In the genomic region with DNA sequence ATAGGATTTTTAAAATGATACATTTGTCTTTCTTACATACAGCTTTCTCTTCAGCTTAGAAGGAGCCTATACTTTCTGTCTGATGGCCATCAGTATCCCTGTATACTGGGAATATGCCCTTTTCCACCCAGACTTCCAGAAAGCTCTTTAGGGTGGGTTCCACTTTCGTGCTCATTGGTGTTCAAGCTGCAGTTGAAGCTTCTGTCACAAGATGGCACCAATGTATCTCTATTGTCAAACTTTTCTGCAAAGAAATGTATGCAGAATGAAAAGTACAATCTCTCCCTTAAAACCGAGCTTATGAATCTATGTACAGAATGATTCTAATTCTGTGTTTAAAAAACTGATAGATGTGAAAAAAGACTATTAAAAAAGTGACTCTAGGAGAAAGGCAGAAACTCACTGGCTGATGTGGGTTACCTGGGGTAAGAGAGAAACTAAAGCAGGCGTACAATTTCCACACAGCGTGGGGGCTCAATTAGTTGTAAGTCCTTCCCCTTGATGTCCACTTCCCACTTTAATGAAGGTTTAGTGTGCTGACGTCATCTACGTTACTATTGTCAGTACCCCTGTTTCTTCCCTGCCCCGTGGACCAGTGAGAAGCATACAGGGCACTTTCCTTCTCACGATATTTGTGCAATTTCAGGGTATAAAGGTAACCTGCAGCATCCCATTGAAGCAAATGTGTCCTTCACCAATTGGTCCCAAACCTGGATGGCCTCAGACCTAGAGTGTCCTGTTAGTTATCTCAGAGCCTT, we compare ENCODE assay signal across 9 cellular contexts. TPM values are rescaled to one million over a fixed set of nuclear protein-coding genes. Genes with fewer than 3 reads are reported as not detected.
A peak's percentile ranks its signal among the peaks of the same experiment; 100 is the strongest.
DNase-seq lines count a peak whose midpoint lies in the region; ATAC-seq and TF ChIP-seq lines count a peak whose summit lies in the region.
"Had no signal": no experiment of that assay in that cellular context is flagged by ENCODE, and none has a peak within 500 bp of the region (broad histone marks: within the 10 kb centered on the region; RNA-seq: fewer than 3 reads in every experiment).

No MANE protein-coding gene starts in this region.

- ATAC-seq in right lobe of liver (peak; percentile 45 to 64 (median 60)), GM21723 (IDR thresholded peaks at IDR 0.05; ENCODE audit: unreplicated experiment) (no peak), GM18907 (IDR thresholded peaks at IDR 0.05; ENCODE audit: unreplicated experiment) (no peak)
- ATAC-seq: naive thymus-derived CD8-positive, alpha-beta T cell had no signal

- H3K4me3 ChIP-seq in ascending aorta, result no peak overlapping the region
- no peak overlapping the region for H3K4me3 ChIP-seq in right lobe of liver

- H3K9me3 ChIP-seq in ascending aorta, result no peaks in the 10 kb centered on the region
- H3K9me3 ChIP-seq in right lobe of liver, result no peaks in the 10 kb centered on the region

- H3K27ac ChIP-seq in ascending aorta (no peak overlapping the region), right lobe of liver (no peak overlapping the region)

- TF ChIP-seq CTCF in ascending aorta (IDR thresholded peaks at IDR 0.05), result peak in 2 of 3 experiments; percentile 51 to 62
- TF ChIP-seq CTCF in right lobe of liver (IDR thresholded peaks at IDR 0.05), result peak; percentile 41 to 64 (median 56)

- peak; percentile 21 for DNase-seq in NCI-H748 (lab: John Stamatoyannopoulos, UW; ENCODE audit: unreplicated experiment)
- DNase-seq in NCI-H748 treated with DMSO at 0.1 percent for 48 hours (lab: John Stamatoyannopoulos, UW), result no peak
- DNase-seq in LHCN-M2 (ENCODE audit: low read depth), result peak; percentile 5
- DNase-seq in ascending aorta (ENCODE audit: low spot score in 2 of 2), result no peak
- no peak for DNase-seq in right lobe of liver
- DNase-seq in GDM1 (lab: John Stamatoyannopoulos, UW), result no peak

- TF ChIP-seq POLR2A in right lobe of liver (IDR thresholded peaks at IDR 0.05), result no peak

- no peaks in the 10 kb centered on the region for H3K27me3 ChIP-seq in ascending aorta
- no peaks in the 10 kb centered on the region for H3K27me3 ChIP-seq in right lobe of liver

- WGBS in right lobe of liver (ENCODE audit: insufficient coverage, low coverage, low lambda C conversion rate, missing lambda C conversion rate), result 36% methylated on average over 8 of the region's 8 CpGs

- no peaks in the 10 kb centered on the region for H3K36me3 ChIP-seq in ascending aorta
- no peaks in the 10 kb centered on the region for H3K36me3 ChIP-seq in right lobe of liver

- intact Hi-C loops in ascending aorta (cut with DNase I) (loop anchor here (10.0 kb wide), 1 partner anchor 797 kb away; no protein-coding TSS in a partner anchor), right lobe of liver (cut with DNase I) (no loop called here)

- H3K4me1 ChIP-seq in ascending aorta, result no peaks in the 10 kb centered on the region
- H3K4me1 ChIP-seq in right lobe of liver, result no peaks in the 10 kb centered on the region

RNA-seq across cellular contexts. Expression of a gene that starts 57.3 kb away (rescaled TPM):
- not detected in 2 replicates for total RNA-seq in LHCN-M2 (2014; rRNA removed)
- not detected for polyA plus RNA-seq in LHCN-M2 (2012)
- total RNA-seq in ascending aorta, result not detected
- total RNA-seq in right lobe of liver, result not detected

Comparison
In these comparisons a context has a peak if more than half of its experiments do, and no peak if none do; other contexts are left out.
1. DNase-seq: peak in NCI-H748 (single experiment) and LHCN-M2 (single experiment); none in NCI-H748 treated with DMSO at 0.1 percent for 48 hours (single experiment), ascending aorta (0 of 2), right lobe of liver (0 of 3) and GDM1 (single experiment).
2. ATAC-seq: peak in right lobe of liver (4 of 4); none in GM21723 (single experiment) and GM18907 (single experiment).